20 cellular contexts compared by ENCODE assay signal in the genomic region with DNA sequence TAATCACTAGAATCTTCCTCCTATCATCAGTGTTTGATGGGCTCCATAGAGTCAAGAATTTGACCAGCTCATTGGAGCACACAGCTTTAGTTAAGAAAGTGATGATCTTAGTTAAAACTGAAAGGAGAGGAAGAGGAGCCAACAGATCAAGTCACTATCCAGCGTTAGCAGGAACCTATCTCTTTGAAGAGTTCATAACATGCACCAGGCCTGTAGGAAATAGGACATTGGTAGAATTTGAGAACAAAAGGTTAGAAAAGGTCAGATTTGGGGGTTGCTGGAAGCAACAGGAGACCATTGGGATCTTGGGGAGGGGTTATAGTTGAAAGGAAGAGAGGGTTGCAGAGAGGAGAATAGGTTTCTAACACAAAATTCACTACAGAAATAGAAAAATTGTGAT. TPM values are rescaled to one million over a fixed set of nuclear protein-coding genes. Genes with fewer than 3 reads are reported as not detected.
"Had no signal": no experiment of that assay in that cellular context is flagged by ENCODE, and none has a peak within 500 bp of the region (broad histone marks: within the 10 kb centered on the region; RNA-seq: fewer than 3 reads in every experiment).

No MANE protein-coding gene starts in this region.

- FAIRE-seq: TTC549 had no signal

- H3K9me3 Mint-ChIP-seq: activated T-helper 1 cell treated with anti-CD3 and anti-CD28 coated beads, Interleukin-12 subunit alpha, Interleukin-12 subunit beta, Interleukin-2, Interleukin-4 antibody, amounts not matched to agents 30 ng/mL and 10 ng/mL and 1 ng/mL, durations not matched to agents 14 hours and 24 hours and 36 hours; central memory CD8-positive, alpha-beta T cell; immature natural killer cell; nephron progenitor cell; T-helper 2 cell treated with Interferon-gamma antibody and Interleukin-4, amounts not matched to agents 5 μg/mL and 100 μg/mL, for 36 hours had no signal

- DNase-seq: activated CD4-positive, alpha-beta T cell treated with anti-CD3 and anti-CD28 coated beads, Interleukin-2, amount 50 U/mL, for 4 hours; activated gamma-delta T cell treated with Interleukin-2 at 50 U/mL for 16 hours; body of pancreas; cortex of kidney; heart left ventricle; immature natural killer cell; nephron progenitor cell; nucleus accumbens; posterior cingulate gyrus; stimulated activated CD4-positive, alpha-beta T cell treated with anti-CD3 and anti-CD28 coated beads, Interleukin-2, amount 100 ng/mL, for 24 hours; stimulated activated naive CD8-positive, alpha-beta T cell treated with anti-CD3 and anti-CD28 coated beads, Interleukin-15, Interleukin-2, amounts not matched to agents 100 U/mL and 50 U/mL, for 24 hours; substantia nigra; tibial artery had no signal

- H3K27ac ChIP-seq: body of pancreas, esophagus muscularis mucosa, gastroesophageal sphincter, heart left ventricle, tibial artery had no signal

- H3K36me3 Mint-ChIP-seq: activated naive CD8-positive, alpha-beta T cell; immature natural killer cell had no signal

- H3K36me3 ChIP-seq: esophagus muscularis mucosa, gastroesophageal sphincter, heart left ventricle, tibial artery had no signal

- ATAC-seq: body of pancreas, gastroesophageal sphincter, heart left ventricle had no signal

- H3K4me1 Mint-ChIP-seq: central memory CD8-positive, alpha-beta T cell; immature natural killer cell had no signal

- H3K4me1 ChIP-seq: body of pancreas, gastroesophageal sphincter, heart left ventricle had no signal

- H3K9me3 ChIP-seq: body of pancreas, esophagus muscularis mucosa, gastroesophageal sphincter, heart left ventricle, tibial artery had no signal

- H3K4me3 Mint-ChIP-seq: activated naive CD8-positive, alpha-beta T cell; activated T-helper 1 cell treated with anti-CD3 and anti-CD28 coated beads, Interleukin-12 subunit alpha, Interleukin-12 subunit beta, Interleukin-2, Interleukin-4 antibody, amounts not matched to agents 30 ng/mL and 10 ng/mL and 1 ng/mL, durations not matched to agents 14 hours and 24 hours and 36 hours; central memory CD8-positive, alpha-beta T cell; immature natural killer cell; nephron progenitor cell; T-helper 2 cell treated with Interferon-gamma antibody and Interleukin-4, amounts not matched to agents 5 μg/mL and 100 μg/mL, for 36 hours had no signal

- H3K4me3 ChIP-seq: body of pancreas, esophagus muscularis mucosa, gastroesophageal sphincter, heart left ventricle, tibial artery had no signal

- H3K27me3 ChIP-seq: body of pancreas, heart left ventricle, tibial artery had no signal

- H3K27ac Mint-ChIP-seq: activated naive CD8-positive, alpha-beta T cell; activated T-helper 1 cell treated with anti-CD3 and anti-CD28 coated beads, Interleukin-12 subunit alpha, Interleukin-12 subunit beta, Interleukin-2, Interleukin-4 antibody, amounts not matched to agents 30 ng/mL and 10 ng/mL and 1 ng/mL, durations not matched to agents 14 hours and 24 hours and 36 hours; immature natural killer cell; nephron progenitor cell; T-helper 2 cell treated with Interferon-gamma antibody and Interleukin-4, amounts not matched to agents 5 μg/mL and 100 μg/mL, for 36 hours had no signal

RNA-seq across cellular contexts. Expression of a gene that starts 11.4 kb away (rescaled TPM):
- total RNA-seq: activated T-helper 1 cell treated with anti-CD3 and anti-CD28 coated beads, Interleukin-12 subunit alpha, Interleukin-12 subunit beta, Interleukin-2, Interleukin-4 antibody, amounts not matched to agents 30 ng/mL and 10 ng/mL and 1 ng/mL, durations not matched to agents 14 hours and 24 hours and 36 hours had no signal
- polyA plus RNA-seq: immature natural killer cell had no signal
